ENCODE assay signal across 17 cellular contexts in the genomic region with DNA sequence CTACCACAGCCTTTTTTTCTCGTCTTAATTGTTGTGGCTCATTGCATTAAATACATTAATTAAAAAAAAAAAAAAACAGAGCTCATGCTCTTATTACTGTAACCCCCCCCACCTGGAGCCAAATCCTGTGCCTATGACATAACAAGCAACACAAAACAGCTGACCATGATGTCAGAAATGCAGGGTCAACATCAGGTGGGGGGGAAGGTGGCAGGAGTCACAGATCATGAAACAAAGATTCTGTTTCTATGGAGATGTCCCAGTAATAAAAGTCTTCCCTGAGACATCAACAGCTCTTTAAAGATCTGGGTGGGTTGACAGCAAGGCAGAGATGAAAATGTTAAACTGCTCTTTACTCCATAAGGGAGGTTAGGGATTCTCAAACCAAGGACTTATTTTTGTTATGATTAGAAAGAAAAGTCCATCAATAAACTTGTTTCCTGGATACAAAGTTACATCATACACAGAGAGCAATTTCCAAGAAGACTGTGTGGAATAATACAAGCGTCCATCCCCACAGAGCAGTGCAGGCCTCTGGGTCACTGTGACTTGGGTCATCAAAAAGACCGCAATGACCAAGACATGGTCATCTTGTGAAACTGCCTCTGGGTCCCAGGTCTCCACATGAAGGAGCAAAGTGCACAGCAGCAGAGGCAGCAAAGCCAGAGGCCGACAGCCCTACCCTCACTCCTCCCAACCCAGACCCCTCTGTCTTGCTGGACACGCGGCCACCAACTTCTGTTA. TPM values are rescaled to one million over a fixed set of nuclear protein-coding genes. Genes with fewer than 3 reads are reported as not detected.
DNase-seq lines count a peak whose midpoint lies in the region; ATAC-seq and TF ChIP-seq lines count a peak whose summit lies in the region.
"Had no signal": no experiment of that assay in that cellular context is flagged by ENCODE, and none has a peak within 500 bp of the region (broad histone marks: within the 10 kb centered on the region; RNA-seq: fewer than 3 reads in every experiment).

No MANE protein-coding gene starts in this region.

- H3K4me1 ChIP-seq in HAP-1 = no peaks in the 10 kb centered on the region
- H3K4me1 ChIP-seq: testis had no signal

- no peak for ATAC-seq in T-helper 17 cell
- ATAC-seq in sciatic nerve = peak; percentile 62

- H3K36me3 Mint-ChIP-seq in T-helper 17 cell (ENCODE audit: low read depth) = peaks cover 3% of the 10 kb centered on the region
- no peaks in the 10 kb centered on the region for H3K36me3 Mint-ChIP-seq in glutamatergic neuron (ENCODE audit: unreplicated experiment)

- H3K27ac Mint-ChIP-seq in T-helper 17 cell = peak overlapping the region; percentile 77
- no peak overlapping the region for H3K27ac Mint-ChIP-seq in glutamatergic neuron (ENCODE audit: unreplicated experiment)

- H3K9me3 ChIP-seq in T-helper 17 cell (ENCODE audit: control insufficient read depth, low read length, poor library complexity, severe bottlenecking) = no peaks in the 10 kb centered on the region
- no peaks in the 10 kb centered on the region for H3K9me3 ChIP-seq in HAP-1
- H3K9me3 ChIP-seq: testis had no signal

- no peak for TF ChIP-seq CTCF in glutamatergic neuron (IDR thresholded peaks at IDR 0.05; ENCODE audit: partially characterized antibody, unreplicated experiment)

- H3K36me3 ChIP-seq in H7 (replicated peaks; ENCODE audit: control insufficient read depth, insufficient read depth, low read length) = no peaks in the 10 kb centered on the region; the same call in 1 of the 2 replicates
- H3K36me3 ChIP-seq in HAP-1 (replicated peaks) = peaks cover 12% of the 10 kb centered on the region; the same call in 1 of the 2 replicates

- intact Hi-C loops in sciatic nerve (cut with DNase I) = no loop called here

- H3K4me3 Mint-ChIP-seq in T-helper 17 cell (no peak overlapping the region), glutamatergic neuron (ENCODE audit: unreplicated experiment) (peak overlapping the region; percentile 3)

- H3K27me3 Mint-ChIP-seq in T-helper 17 cell = no peaks in the 10 kb centered on the region
- peaks cover 4% of the 10 kb centered on the region for H3K27me3 Mint-ChIP-seq in glutamatergic neuron (ENCODE audit: unreplicated experiment)

- no peaks in the 10 kb centered on the region for H3K27me3 ChIP-seq in H7 (ENCODE audit: control insufficient read depth, insufficient read depth, low read length)
- no peaks in the 10 kb centered on the region for H3K27me3 ChIP-seq in HAP-1 (ENCODE audit: low read depth)
- H3K27me3 ChIP-seq: testis had no signal

- DNase-seq in H7 (peak; percentile 26), T-helper 17 cell (no peak), glutamatergic neuron (no peak), sciatic nerve (ENCODE audit: low spot score) (no peak), NCI-H187 treated with DMSO at 0.1 percent for 48 hours (lab: John Stamatoyannopoulos, UW) (no peak), AG20443 (ENCODE audit: low spot score) (no peak), HAP-1 (ENCODE audit: low spot score in 2 of 2) (no peak)
- no peak for DNase-seq in stimulated activated naive CD4-positive, alpha-beta T cell (lab: John Stamatoyannopoulos, UW)
- DNase-seq: activated CD8-positive, alpha-beta memory T cell treated with anti-CD3 and anti-CD28 coated beads for 24 hours; activated gamma-delta T cell; aorta; DND-41; midbrain; NCI-H2081 treated with DMSO at 0.1 percent for 48 hours; NCI-H774; stimulated activated CD4-positive, alpha-beta T cell treated with anti-CD3 and anti-CD28 coated beads, Interleukin-2, amount 100 ng/mL, for 24 hours; testis had no signal

- H3K4me1 Mint-ChIP-seq in T-helper 17 cell (peaks cover 39% of the 10 kb centered on the region), glutamatergic neuron (ENCODE audit: low read depth, unreplicated experiment) (peaks cover 50% of the 10 kb centered on the region)

- H3K4me3 ChIP-seq in H7 (ENCODE audit: insufficient read depth, low read depth, low read length) = no peak overlapping the region
- no peak overlapping the region for H3K4me3 ChIP-seq in HAP-1
- H3K4me3 ChIP-seq: testis had no signal

- in situ Hi-C loops in HAP-1 (cut with MboI; ENCODE audit: low sequenced_read_pairs) = no loop called here

- H3K9me3 Mint-ChIP-seq in glutamatergic neuron (ENCODE audit: unreplicated experiment) = peaks cover 10% of the 10 kb centered on the region

RNA-seq across cellular contexts. Expression of gene CYP2D6, which starts 42.7 kb away (rescaled TPM):
- total RNA-seq in H7 (2014; rRNA removed; shearing (Covaris generic)) = 1.0 and 1.4 TPM in 2 replicates
- total RNA-seq in T-helper 17 cell = 1 to 10 TPM; 5.9 to 9.6 TPM
- 15.9 TPM for total RNA-seq in glutamatergic neuron (ENCODE audit: unreplicated experiment)
- 2.0 TPM for total RNA-seq in sciatic nerve
